26 cellular contexts compared by ENCODE assay signal in genomic region chr1:228118040-228118439, GRCh38.
"Had no signal": no experiment of that assay in that cellular context is flagged by ENCODE, and none has a peak within 500 bp of the region (broad histone marks: within the 10 kb centered on the region; RNA-seq: fewer than 3 reads in every experiment).

No MANE protein-coding gene starts in this region.

- H3K4me3 Mint-ChIP-seq: activated CD4-positive, alpha-beta T cell treated with anti-CD3 and anti-CD28 coated beads, Interleukin-2, amount 10 ng/mL, durations not matched to agents 7 days and 5 days; activated CD8-positive, alpha-beta T cell treated with anti-CD3 and anti-CD28 coated beads for 36 hours; activated naive CD8-positive, alpha-beta T cell treated with anti-CD3 and anti-CD28 coated beads, Interleukin-2, amount 50 U/mL, for 24 hours; activated T-helper 1 cell treated with anti-CD3 and anti-CD28 coated beads, Interleukin-12 subunit alpha, Interleukin-12 subunit beta, Interleukin-2, Interleukin-4 antibody, amounts not matched to agents 30 ng/mL and 10 ng/mL and 1 ng/mL, durations not matched to agents 14 hours and 24 hours and 36 hours; endodermal cell; natural killer cell had no signal

- H3K27ac Mint-ChIP-seq: activated CD4-positive, alpha-beta T cell treated with anti-CD3 and anti-CD28 coated beads, Interleukin-2, amount 10 ng/mL, durations not matched to agents 7 days and 5 days; activated CD8-positive, alpha-beta T cell treated with anti-CD3 and anti-CD28 coated beads for 36 hours; activated naive CD8-positive, alpha-beta T cell treated with anti-CD3 and anti-CD28 coated beads, Interleukin-2, amount 50 U/mL, for 24 hours; activated T-helper 1 cell treated with anti-CD3 and anti-CD28 coated beads, Interleukin-12 subunit alpha, Interleukin-12 subunit beta, Interleukin-2, Interleukin-4 antibody, amounts not matched to agents 30 ng/mL and 10 ng/mL and 1 ng/mL, durations not matched to agents 14 hours and 24 hours and 36 hours; endodermal cell; natural killer cell had no signal

- H3K36me3 Mint-ChIP-seq: natural killer cell had no signal

- H3K9me3 Mint-ChIP-seq: natural killer cell had no signal

- H3K4me1 ChIP-seq: body of pancreas, gastrocnemius medialis, prostate gland, spleen, thyroid gland, upper lobe of right lung had no signal

- H3K27me3 Mint-ChIP-seq: activated CD4-positive, alpha-beta T cell treated with anti-CD3 and anti-CD28 coated beads, Interleukin-2, amount 10 ng/mL, durations not matched to agents 7 days and 5 days; activated CD8-positive, alpha-beta T cell treated with anti-CD3 and anti-CD28 coated beads for 36 hours; activated naive CD8-positive, alpha-beta T cell treated with anti-CD3 and anti-CD28 coated beads, Interleukin-2, amount 50 U/mL, for 24 hours had no signal

- H3K27me3 ChIP-seq: body of pancreas, cardiac muscle cell, esophagus squamous epithelium, gastrocnemius medialis, spleen, thyroid gland, upper lobe of right lung had no signal

- DNase-seq: activated CD4-positive, alpha-beta T cell treated with anti-CD3 and anti-CD28 coated beads, Interleukin-2, amount 10 ng/mL, durations not matched to agents 7 days and 5 days; activated CD4-positive, CD25-positive, alpha-beta regulatory T cell treated with anti-CD3 and anti-CD28 coated beads, Interleukin-2, amount 50 U/mL, for 72 hours; activated CD8-positive, alpha-beta T cell treated with anti-CD3 and anti-CD28 coated beads for 36 hours; activated gamma-delta T cell; activated naive CD4-positive, alpha-beta T cell treated with anti-CD3 and anti-CD28 coated beads, Interleukin-2, amount 50 U/mL, for 16 hours; activated naive CD8-positive, alpha-beta T cell treated with anti-CD3 and anti-CD28 coated beads, Interleukin-2, amount 50 U/mL, for 24 hours; body of pancreas; cortex of kidney; endodermal cell; esophagus squamous epithelium; gastrocnemius medialis; hippocampal formation; left ventricle myocardium superior; mammary epithelial cell; midbrain; natural killer cell; spleen; stimulated activated CD4-positive, alpha-beta T cell treated with anti-CD3 and anti-CD28 coated beads, Interleukin-4, amount 100 ng/mL, for 4 hours; stimulated activated naive CD8-positive, alpha-beta T cell treated with anti-CD3 and anti-CD28 coated beads, Interleukin-15, Interleukin-2, amounts not matched to agents 100 U/mL and 50 U/mL, for 24 hours; substantia nigra; thyroid gland; upper lobe of right lung; WERI-Rb-1 had no signal

- H3K36me3 ChIP-seq: cardiac muscle cell, esophagus squamous epithelium, gastrocnemius medialis, prostate gland, spleen, thyroid gland, upper lobe of right lung, WERI-Rb-1 had no signal

- ATAC-seq: activated CD8-positive, alpha-beta T cell treated with anti-CD3 and anti-CD28 coated beads for 36 hours; activated naive CD8-positive, alpha-beta T cell treated with anti-CD3 and anti-CD28 coated beads, Interleukin-2, amount 50 U/mL, for 24 hours; body of pancreas; gastrocnemius medialis; left ventricle myocardium superior; natural killer cell; stimulated activated naive CD8-positive, alpha-beta T cell treated with anti-CD3 and anti-CD28 coated beads, Interleukin-15, Interleukin-2, amounts not matched to agents 100 U/mL and 50 U/mL, for 24 hours; upper lobe of right lung had no signal

- H3K27ac ChIP-seq: body of pancreas, cardiac muscle cell, esophagus squamous epithelium, gastrocnemius medialis, prostate gland, spleen, thyroid gland, upper lobe of right lung, WERI-Rb-1 had no signal

- H3K4me3 ChIP-seq: body of pancreas, cardiac muscle cell, esophagus squamous epithelium, gastrocnemius medialis, prostate gland, spleen, thyroid gland, upper lobe of right lung had no signal

- H3K9me3 ChIP-seq: body of pancreas, esophagus squamous epithelium, gastrocnemius medialis, prostate gland, thyroid gland, upper lobe of right lung had no signal
